In genomic region chr10:93991596-93992284, GRCh38 we compare ENCODE assay signal across 8 cellular contexts. TPM values are rescaled to one million over a fixed set of nuclear protein-coding genes. Genes with fewer than 3 reads are reported as not detected.
DNase-seq lines count a peak whose midpoint lies in the region; ATAC-seq and TF ChIP-seq lines count a peak whose summit lies in the region.

No MANE protein-coding gene starts in this region.

- peak overlapping the region in 6 of 10 donors; percentile 42 to 81 (median 67) for H3K27ac ChIP-seq in heart right ventricle

- TF ChIP-seq CTCF in WTC11 (IDR thresholded peaks at IDR 0.05): no peak
- TF ChIP-seq CTCF in heart right ventricle (IDR thresholded peaks at IDR 0.05): no peak

- H3K27me3 ChIP-seq in heart right ventricle: peaks cover 0 to 55% (median 0%) of the 10 kb centered on the region in 7 donors

- ATAC-seq in WTC11 (peak; percentile 17; the same call in 1 of the 2 replicates), heart right ventricle (peak; percentile 73 to 87 (median 84)), HG03432 (IDR thresholded peaks at IDR 0.05; ENCODE audit: unreplicated experiment) (no peak), HG02623 (IDR thresholded peaks at IDR 0.05; ENCODE audit: unreplicated experiment) (no peak), GM18907 (IDR thresholded peaks at IDR 0.05; ENCODE audit: unreplicated experiment) (no peak)

- H3K36me3 ChIP-seq in heart right ventricle: no peaks in the 10 kb centered on the region

- H3K27ac Mint-ChIP-seq in WTC11: no peak overlapping the region

- POLR2A ChIA-PET in WTC11 (lab: Charles Lee): no interaction called here

- intact Hi-C loops in heart right ventricle (cut with DNase I): loop anchor here in 2 of 10 donors (5.0 kb wide), 2 partner anchors 44 to 74 kb away; no protein-coding TSS in a partner anchor

- CTCF ChIA-PET in WTC11 (lab: Charles Lee): interaction anchor here (0.6 to 1.2 kb wide), 6 partner anchors 10 to 351 kb away, joined by 3 to 5 read pairs (median 4); partner anchors contain the start of gene SLC35G1

- no peaks in the 10 kb centered on the region for H3K9me3 ChIP-seq in heart right ventricle

- peaks cover 89% of the 10 kb centered on the region for H3K27me3 Mint-ChIP-seq in WTC11 (ENCODE audit: low read depth)

- peaks cover 0 to 48% (median 21%) of the 10 kb centered on the region in 9 donors for H3K4me1 ChIP-seq in heart right ventricle

- 12 to 16% methylated on average over 8 of the region's 8 CpGs for WGBS in heart right ventricle, 2 donors

- in situ Hi-C loops in G401 (cut with HindIII; ENCODE audit: low sequenced_read_pairs): no loop called here

- H3K4me1 Mint-ChIP-seq in WTC11: peaks cover 16% of the 10 kb centered on the region

- no peaks in the 10 kb centered on the region for H3K36me3 Mint-ChIP-seq in WTC11

- DNase-seq in G401 (ENCODE audit: low spot score) (peak; percentile 17), WTC11 (ENCODE audit: low spot score) (peak; percentile 18), heart right ventricle (peak; percentile 51 to 65), putamen (ENCODE audit: low spot score) (peak; percentile 3)
- DNase-seq in activated CD4-positive, alpha-beta T cell treated with anti-CD3 and anti-CD28 coated beads for 1 hour: no peak

- no peak overlapping the region for H3K4me3 ChIP-seq in heart right ventricle

- no peak overlapping the region for H3K4me3 Mint-ChIP-seq in WTC11

- no peaks in the 10 kb centered on the region for H3K9me3 Mint-ChIP-seq in WTC11

TF ChIP-seq in WTC11, 78 proteins besides CTCF, POLR2A, EP300 and RAD21:
- TF ChIP-seq SOX15 (CRISPR knock-in tag; IDR thresholded peaks at IDR 0.05) (no peak), ZNF121 (CRISPR knock-in tag; IDR thresholded peaks at IDR 0.05) (no peak), RORB (CRISPR knock-in tag; IDR thresholded peaks at IDR 0.05) (no peak), ETV6 (CRISPR knock-in tag; IDR thresholded peaks at IDR 0.05) (no peak), OVOL2 (CRISPR knock-in tag; IDR thresholded peaks at IDR 0.05; ENCODE audit: borderline replicate concordance) (no peak), NFE2L1 (CRISPR knock-in tag; IDR thresholded peaks at IDR 0.05) (no peak), SMAD3 (CRISPR knock-in tag; IDR thresholded peaks at IDR 0.05; ENCODE audit: borderline replicate concordance) (no peak), JUN (CRISPR knock-in tag; IDR thresholded peaks at IDR 0.05) (no peak), ZSCAN18 (CRISPR knock-in tag; IDR thresholded peaks at IDR 0.05) (no peak), IRF2 (CRISPR knock-in tag; IDR thresholded peaks at IDR 0.05; ENCODE audit: borderline replicate concordance, low read depth) (no peak), NR3C1 (CRISPR knock-in tag; conservative IDR thresholded peaks at IDR 0.05; ENCODE audit: low read depth) (no peak), TEAD4 (CRISPR knock-in tag; IDR thresholded peaks at IDR 0.05) (no peak), ZNF138 (CRISPR knock-in tag; conservative IDR thresholded peaks at IDR 0.05) (no peak), ZNF263 (CRISPR knock-in tag; IDR thresholded peaks at IDR 0.05; ENCODE audit: low read depth) (no peak), TEAD1 (CRISPR knock-in tag; IDR thresholded peaks at IDR 0.05) (no peak), ATF1 (CRISPR knock-in tag; IDR thresholded peaks at IDR 0.05) (no peak)

RNA-seq across cellular contexts. Expression of gene PLCE1, which starts 2.0 kb away (rescaled TPM):
- 2.3 and 3.2 TPM in 2 replicates for total RNA-seq in G401 (2014; rRNA removed; shearing (Covaris generic))
- total RNA-seq in WTC11 (2021): 0.11 to 0.14 TPM (median 0.11 TPM) in 3 replicates
- total RNA-seq in heart right ventricle: 10 to 100 TPM in 6 of 10 donors, 1 to 10 TPM in 4; 1.7 to 62.0 (median 13.8) TPM
- polyA plus RNA-seq in heart right ventricle: 1 to 10 TPM in 1 of 2 donors, under 1 TPM in 1; 0.84 to 2.3 TPM

Comparison
In these comparisons a context has a peak if more than half of its experiments do, and no peak if none do; other contexts are left out.
1. ATAC-seq: peak in WTC11 (single experiment) and heart right ventricle (8 of 8); none in HG03432 (single experiment), HG02623 (single experiment) and GM18907 (single experiment).